Comparison of ENCODE assay signal across 1 cellular context in genomic region chr7:158361326-158361946, GRCh38.
TF ChIP-seq lines count a peak whose summit lies in the region.

No MANE protein-coding gene starts in this region.

TF ChIP-seq in WTC11, 78 proteins besides CTCF, POLR2A, EP300 and RAD21 (continued from another document):
- TF ChIP-seq MLX (CRISPR knock-in tag; IDR thresholded peaks at IDR 0.05) = no peak
- no peak for TF ChIP-seq IRF2 (CRISPR knock-in tag; IDR thresholded peaks at IDR 0.05; ENCODE audit: borderline replicate concordance, low read depth)
- no peak for TF ChIP-seq ESRRA (CRISPR knock-in tag; IDR thresholded peaks at IDR 0.05; ENCODE audit: borderline replicate concordance)
- TF ChIP-seq MYBL2 (CRISPR knock-in tag; IDR thresholded peaks at IDR 0.05) = no peak
